Comparison of ENCODE assay signal across 12 cellular contexts in the genomic region with DNA sequence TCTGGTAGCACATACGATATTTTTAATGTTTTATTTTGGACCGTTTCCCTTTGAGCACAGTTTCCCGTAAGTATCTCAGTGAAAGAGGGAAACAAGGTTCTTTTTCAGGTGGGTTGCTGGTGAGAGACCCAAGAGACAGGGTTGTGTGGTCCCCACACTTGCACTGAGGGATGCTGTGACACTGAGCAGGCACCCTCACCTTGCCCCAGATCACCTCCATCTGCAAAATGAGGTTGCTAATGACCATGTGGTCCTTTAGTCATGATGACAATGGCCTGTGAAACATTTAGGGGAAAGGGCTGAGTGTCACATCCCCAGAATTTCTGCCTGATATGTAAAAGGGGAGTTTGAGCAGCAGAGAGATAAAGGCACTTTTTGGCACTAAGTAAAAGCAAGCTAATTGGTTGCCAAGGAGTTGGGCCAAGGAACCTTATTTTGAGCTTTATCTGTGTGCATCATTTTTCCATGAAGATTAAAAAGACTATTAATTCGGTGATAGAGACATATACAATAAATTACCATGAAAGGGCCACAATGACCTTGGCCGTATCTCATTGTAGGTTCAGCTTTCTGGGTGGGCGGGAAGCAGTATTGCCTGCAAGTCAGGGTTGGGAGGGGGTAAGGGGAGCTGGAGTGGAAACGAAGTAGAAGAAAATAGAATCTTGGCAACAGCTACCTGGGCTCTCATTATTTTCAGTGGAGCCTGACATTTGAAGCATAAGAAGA. TPM values are rescaled to one million over a fixed set of nuclear protein-coding genes. Genes with fewer than 3 reads are reported as not detected.
DNase-seq lines count a peak whose midpoint lies in the region; ATAC-seq and FAIRE-seq lines count a peak whose summit lies in the region.
"Had no signal": no experiment of that assay in that cellular context is flagged by ENCODE, and none has a peak within 500 bp of the region (broad histone marks: within the 10 kb centered on the region; RNA-seq: fewer than 3 reads in every experiment).

No MANE protein-coding gene starts in this region.

- H3K27ac Mint-ChIP-seq in activated CD4-positive, alpha-beta T cell treated with anti-CD3 and anti-CD28 coated beads, Interleukin-2, amount 10 ng/mL, durations not matched to agents 7 days and 5 days, result peak overlapping the region; percentile 10
- H3K27ac Mint-ChIP-seq in T-helper 17 cell, result peak overlapping the region; percentile 97

- peak overlapping the region; percentile 11 for H3K9ac ChIP-seq in rectal smooth muscle tissue (ENCODE audit: low read length)

- peaks cover 51% of the 10 kb centered on the region for H3K4me1 ChIP-seq in rectal smooth muscle tissue (ENCODE audit: control insufficient read depth, insufficient read depth, low read length)

- H3K36me3 Mint-ChIP-seq in activated CD4-positive, alpha-beta T cell treated with anti-CD3 and anti-CD28 coated beads, Interleukin-2, amount 10 ng/mL, durations not matched to agents 7 days and 5 days (ENCODE audit: low read depth), result peaks cover 71% of the 10 kb centered on the region
- peaks cover 12% of the 10 kb centered on the region for H3K36me3 Mint-ChIP-seq in T-helper 17 cell (ENCODE audit: low read depth)

- H3K9me3 Mint-ChIP-seq in activated CD4-positive, alpha-beta T cell treated with anti-CD3 and anti-CD28 coated beads, Interleukin-2, amount 10 ng/mL, durations not matched to agents 7 days and 5 days, result no peaks in the 10 kb centered on the region

- POLR2A ChIA-PET in activated CD4-positive, alpha-beta T cell treated with anti-CD3 and anti-CD28 coated beads, Interleukin-2, amount 10 ng/mL, durations not matched to agents 7 days and 5 days (lab: Charles Lee), result interaction anchor here (0.7 to 1.4 kb wide), 4 partner anchors 15 to 239 kb away, joined by 3 to 4 read pairs (median 3); no protein-coding TSS in a partner anchor

- H3K4me3 ChIP-seq in rectal smooth muscle tissue (ENCODE audit: low read length), result no peak overlapping the region
- H3K4me3 ChIP-seq: A549, skin epidermis had no signal

- DNase-seq in activated CD4-positive, alpha-beta T cell treated with anti-CD3 and anti-CD28 coated beads, Interleukin-2, amount 10 ng/mL, durations not matched to agents 7 days and 5 days, result no peak
- DNase-seq in activated CD4-positive, alpha-beta T cell treated with anti-CD3 and anti-CD28 coated beads, Interleukin-2, amount 50 U/mL, for 1 hour, result no peak
- DNase-seq in T-helper 17 cell, result no peak
- DNase-seq in SKM-1 (lab: John Stamatoyannopoulos, UW; ENCODE audit: unreplicated experiment), result no peak
- no peak for DNase-seq in NCI-H774 (lab: John Stamatoyannopoulos, UW)
- DNase-seq: NCI-H146; NK-92 treated with Interleukin-12 subunit alpha and Interleukin-12 subunit beta, amount 100 ng/mL, for 24 hours had no signal

- H3K36me3 ChIP-seq in rectal smooth muscle tissue (ENCODE audit: control insufficient read depth, insufficient read depth, low read length), result peaks cover 20% of the 10 kb centered on the region

- CTCF ChIA-PET in activated CD4-positive, alpha-beta T cell treated with anti-CD3 and anti-CD28 coated beads, Interleukin-2, amount 10 ng/mL, durations not matched to agents 7 days and 5 days (lab: Charles Lee), result interaction anchor here (0.5 to 6.2 kb wide), 32 partner anchors 10 to 413 kb away, joined by 3 to 80 read pairs (median 5); no protein-coding TSS in a partner anchor

- ATAC-seq in T-helper 17 cell, result no peak
- no peak for ATAC-seq in GM21786 (IDR thresholded peaks at IDR 0.05; ENCODE audit: unreplicated experiment)
- ATAC-seq: A549 had no signal

- no peaks in the 10 kb centered on the region for H3K9me3 ChIP-seq in T-helper 17 cell (ENCODE audit: control insufficient read depth, low read length, poor library complexity, severe bottlenecking)
- H3K9me3 ChIP-seq: A549 had no signal

- no peaks in the 10 kb centered on the region for H3K27me3 Mint-ChIP-seq in activated CD4-positive, alpha-beta T cell treated with anti-CD3 and anti-CD28 coated beads, Interleukin-2, amount 10 ng/mL, durations not matched to agents 7 days and 5 days
- H3K27me3 Mint-ChIP-seq in T-helper 17 cell, result no peaks in the 10 kb centered on the region

- no peak overlapping the region for H3K27ac ChIP-seq in rectal smooth muscle tissue (ENCODE audit: low read depth, low read length)
- H3K27ac ChIP-seq: A549 had no signal

- no peaks in the 10 kb centered on the region for H3K27me3 ChIP-seq in rectal smooth muscle tissue (ENCODE audit: control insufficient read depth, insufficient read depth, low read length)

- peaks cover 65% of the 10 kb centered on the region for H3K4me1 Mint-ChIP-seq in activated CD4-positive, alpha-beta T cell treated with anti-CD3 and anti-CD28 coated beads, Interleukin-2, amount 10 ng/mL, durations not matched to agents 7 days and 5 days
- peaks cover 54% of the 10 kb centered on the region for H3K4me1 Mint-ChIP-seq in T-helper 17 cell

- peak; percentile 45 for FAIRE-seq in endometrium (lab: Jason Lieb, UNC)
- FAIRE-seq: A549 had no signal

- H3K4me3 Mint-ChIP-seq in activated CD4-positive, alpha-beta T cell treated with anti-CD3 and anti-CD28 coated beads, Interleukin-2, amount 10 ng/mL, durations not matched to agents 7 days and 5 days, result peak overlapping the region; percentile 20
- peak overlapping the region; percentile 15 for H3K4me3 Mint-ChIP-seq in T-helper 17 cell

RNA-seq across cellular contexts. Expression of a gene that starts 4.5 kb away (rescaled TPM):
- total RNA-seq in activated CD4-positive, alpha-beta T cell treated with anti-CD3 and anti-CD28 coated beads, Interleukin-2, amount 10 ng/mL, durations not matched to agents 7 days and 5 days, result 100 to 1,000 TPM; 290 to 332 TPM
- total RNA-seq in T-helper 17 cell, result 100 to 1,000 TPM; 197 to 225 TPM

RNA-seq across cellular contexts. Expression of a gene that starts 43.0 kb away (rescaled TPM):
- total RNA-seq in activated CD4-positive, alpha-beta T cell treated with anti-CD3 and anti-CD28 coated beads, Interleukin-2, amount 10 ng/mL, durations not matched to agents 7 days and 5 days, result 10 to 100 TPM; 11.0 to 14.4 TPM
- total RNA-seq in T-helper 17 cell, result 10 to 100 TPM in 1 of 2 donors, 1 to 10 TPM in 1; 7.8 to 10.7 TPM
